34 cellular contexts compared by ENCODE assay signal in genomic region chr7:137445268-137445667, GRCh38.
"Had no signal": no experiment of that assay in that cellular context is flagged by ENCODE, and none has a peak within 500 bp of the region (broad histone marks: within the 10 kb centered on the region; RNA-seq: fewer than 3 reads in every experiment).

No MANE protein-coding gene starts in this region.

- H3K36me3 ChIP-seq: MG63 had no signal

- H3K9ac ChIP-seq: KMS-11 had no signal

- H3K27ac ChIP-seq: KMS-11 had no signal

- H3K4me3 ChIP-seq: MG63 had no signal

- DNase-seq: Kasumi-1, KBM-7, KG1, MG63, MM.1S, MV-4-11, NCI-H1048, NCI-H1092, NCI-H1092 treated with DMSO at 0.1 percent for 48 hours, NCI-H1105, NCI-H1105 treated with DMSO at 0.1 percent for 48 hours, NCI-H1417, NCI-H1417 treated with DMSO at 0.1 percent for 48 hours, NCI-H1436, NCI-H1436 treated with DMSO at 0.1 percent for 48 hours, NCI-H146, NCI-H1694, NCI-H1694 treated with DMSO at 0.1 percent for 48 hours, NCI-H187, NCI-H187 treated with DMSO at 0.1 percent for 48 hours, NCI-H1930, NCI-H2029, NCI-H2029 treated with DMSO at 0.1 percent for 48 hours, NCI-H2081, NCI-H2081 treated with DMSO at 0.1 percent for 48 hours, NCI-H2107, NCI-H2171, NCI-H2227 treated with DMSO at 0.1 percent for 48 hours, NCI-H226, NCI-H345, NCI-H446, NCI-H446 treated with DMSO at 0.1 percent for 48 hours, NCI-H510A had no signal

- H3K9me3 ChIP-seq: MG63 had no signal

- H3K27me3 ChIP-seq: MG63 had no signal

- H3K4me2 ChIP-seq: KMS-11 had no signal
